In the genomic region with DNA sequence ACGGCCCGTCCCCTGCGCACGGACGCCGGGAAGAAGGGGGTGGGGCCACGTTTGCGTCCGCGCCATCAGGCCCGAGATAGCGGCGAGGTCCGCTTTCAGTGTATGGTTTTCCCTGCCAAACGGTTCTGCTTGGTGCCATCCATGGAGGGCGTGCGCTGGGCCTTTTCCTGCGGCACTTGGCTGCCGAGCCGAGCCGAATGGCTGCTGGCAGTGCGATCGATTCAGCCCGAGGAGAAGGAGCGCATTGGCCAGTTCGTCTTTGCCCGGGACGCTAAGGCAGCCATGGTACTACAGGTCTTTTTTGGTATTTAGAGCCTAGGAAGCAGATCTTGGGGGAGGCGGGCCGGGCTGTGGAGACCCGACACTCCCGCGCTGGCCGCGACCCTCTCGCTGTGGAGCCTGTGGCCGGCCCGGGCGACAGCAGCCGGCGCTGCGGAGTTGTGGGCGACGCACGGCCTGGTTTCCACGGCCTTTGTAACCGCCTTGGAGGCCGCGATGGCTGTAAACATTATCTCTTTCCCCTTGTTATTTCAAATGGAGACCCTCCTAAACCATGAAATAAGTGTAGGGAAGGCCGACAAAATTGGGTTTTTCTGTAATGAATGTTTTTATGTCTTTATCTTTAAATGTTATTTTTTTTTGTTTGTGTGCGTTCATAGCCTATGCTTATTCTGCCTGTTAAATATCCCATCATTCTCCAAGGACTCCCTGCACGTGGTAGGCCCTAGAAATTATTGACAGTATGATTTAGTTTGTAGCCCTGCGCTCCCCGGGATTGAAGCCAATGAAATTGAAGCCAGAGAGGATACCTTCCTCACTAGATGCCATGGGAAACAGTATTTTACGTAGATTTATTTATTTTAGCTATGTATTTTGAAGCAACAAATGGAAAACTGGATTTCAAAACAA, we compare ENCODE assay signal across 8 cellular contexts. TPM values are rescaled to one million over a fixed set of nuclear protein-coding genes. Genes with fewer than 3 reads are reported as not detected.
DNase-seq lines count a peak whose midpoint lies in the region; TF ChIP-seq lines count a peak whose summit lies in the region.

A gene with protein sequence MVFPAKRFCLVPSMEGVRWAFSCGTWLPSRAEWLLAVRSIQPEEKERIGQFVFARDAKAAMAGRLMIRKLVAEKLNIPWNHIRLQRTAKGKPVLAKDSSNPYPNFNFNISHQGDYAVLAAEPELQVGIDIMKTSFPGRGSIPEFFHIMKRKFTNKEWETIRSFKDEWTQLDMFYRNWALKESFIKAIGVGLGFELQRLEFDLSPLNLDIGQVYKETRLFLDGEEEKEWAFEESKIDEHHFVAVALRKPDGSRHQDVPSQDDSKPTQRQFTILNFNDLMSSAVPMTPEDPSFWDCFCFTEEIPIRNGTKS (plus strand): TSS at position 54 of the 909 bp plus-strand sequence. CDS start 49 bp downstream, at position 103.

- H3F3A ChIP-seq in GM23248 (ENCODE audit: insufficient read depth) (no peaks in the 10 kb centered on the region), SU-DHL-6 (ENCODE audit: insufficient read depth) (no peaks in the 10 kb centered on the region)

- POLR2A ChIA-PET in activated CD4-positive, alpha-beta T cell treated with anti-CD3 and anti-CD28 coated beads, Interleukin-2, amount 10 ng/mL, durations not matched to agents 7 days and 5 days (lab: Charles Lee), result no interaction called here

- no peaks in the 10 kb centered on the region for H3K27me3 Mint-ChIP-seq in activated CD4-positive, alpha-beta T cell treated with anti-CD3 and anti-CD28 coated beads, Interleukin-2, amount 10 ng/mL, durations not matched to agents 7 days and 5 days

- peaks cover 27% of the 10 kb centered on the region for H3K36me3 Mint-ChIP-seq in activated CD4-positive, alpha-beta T cell treated with anti-CD3 and anti-CD28 coated beads, Interleukin-2, amount 10 ng/mL, durations not matched to agents 7 days and 5 days (ENCODE audit: low read depth)

- H3K9me2 ChIP-seq in GM23248 (ENCODE audit: insufficient read depth), result no peaks in the 10 kb centered on the region
- H3K9me2 ChIP-seq in SU-DHL-6 (replicated peaks; ENCODE audit: insufficient read depth, low read length), result no peaks in the 10 kb centered on the region

- H3K4me1 Mint-ChIP-seq in activated CD4-positive, alpha-beta T cell treated with anti-CD3 and anti-CD28 coated beads, Interleukin-2, amount 10 ng/mL, durations not matched to agents 7 days and 5 days, result peaks cover 52% of the 10 kb centered on the region

- H2AFZ ChIP-seq in GM23248 (peak within 1 kb of the TSS; percentile 95), SU-DHL-6 (ENCODE audit: low read depth, low read length, severe bottlenecking) (peak within 1 kb of the TSS; percentile 95)

- in situ Hi-C loops in GM23248 (cut with MboI) (no loop called here), KBM-7 (cut with MboI; ENCODE audit: low pct_unique_long_range_greater_than_20kb, low sequenced_read_pairs) (no loop called here)

- H4K20me1 ChIP-seq in GM23248 (ENCODE audit: insufficient read depth) (peaks cover 3% of the 10 kb centered on the region; the same call in 1 of the 2 replicates), SU-DHL-6 (ENCODE audit: low read depth, low read length) (no peaks in the 10 kb centered on the region; the same call in 1 of the 2 replicates)

- DNase-seq in activated CD4-positive, alpha-beta T cell treated with anti-CD3 and anti-CD28 coated beads, Interleukin-2, amount 10 ng/mL, durations not matched to agents 7 days and 5 days, result no peak
- DNase-seq in activated CD4-positive, alpha-beta T cell treated with anti-CD3 and anti-CD28 coated beads for 1 hour, result no peak
- peak; percentile 70 for DNase-seq in GM23248
- peak; percentile 71 for DNase-seq in KBM-7
- no peak for DNase-seq in mucosa of gallbladder (ENCODE audit: low spot score)
- DNase-seq in ureter (ENCODE audit: low spot score), result no peak

- CTCF ChIA-PET in activated CD4-positive, alpha-beta T cell treated with anti-CD3 and anti-CD28 coated beads, Interleukin-2, amount 10 ng/mL, durations not matched to agents 7 days and 5 days (lab: Charles Lee), result interaction anchor here (0.5 to 1.2 kb wide), 4 partner anchors 14 to 70 kb away, joined by 3 read pairs; no protein-coding TSS in a partner anchor

- H3K79me2 ChIP-seq in GM23248 (ENCODE audit: insufficient read depth) (peaks cover 51% of the 10 kb centered on the region), SU-DHL-6 (ENCODE audit: insufficient read depth, low read length) (peaks cover 51% of the 10 kb centered on the region)

- WGBS in GM23248 (ENCODE audit: low coverage in 1 of 2, low lambda C conversion rate in 2 of 2, missing lambda C conversion rate in 2 of 2), 2 experiments, result 0 to 1% methylated on average over 43 to 48 of the region's 55 CpGs
- 1% methylated on average over 55 of the region's 55 CpGs for WGBS in esophagus, 2 donors

- peak within 1 kb of the TSS; percentile 96 for H3K9ac ChIP-seq in GM23248
- peak within 1 kb of the TSS; percentile 99 for H3K9ac ChIP-seq in SU-DHL-6 (ENCODE audit: low read length)

- H3K4me3 Mint-ChIP-seq in activated CD4-positive, alpha-beta T cell treated with anti-CD3 and anti-CD28 coated beads, Interleukin-2, amount 10 ng/mL, durations not matched to agents 7 days and 5 days, result peak within 1 kb of the TSS; percentile 95

- no peaks in the 10 kb centered on the region for H3K27me3 ChIP-seq in GM23248 (replicated peaks; ENCODE audit: insufficient read depth)
- H3K27me3 ChIP-seq in SU-DHL-6 (ENCODE audit: low read length), result no peaks in the 10 kb centered on the region
- no peaks in the 10 kb centered on the region for H3K27me3 ChIP-seq in esophagus (ENCODE audit: control insufficient read depth in 1 of 2, insufficient read depth in 2 of 2, low read length in 2 of 2)

- no peaks in the 10 kb centered on the region for H3K9me3 ChIP-seq in GM23248 (ENCODE audit: low read depth)
- H3K9me3 ChIP-seq in SU-DHL-6 (ENCODE audit: insufficient read depth, low read length), result no peaks in the 10 kb centered on the region
- peaks cover 0 to 2% of the 10 kb centered on the region in 2 donors for H3K9me3 ChIP-seq in esophagus (ENCODE audit: control insufficient read depth in 2 of 2, insufficient read depth in 1 of 2, low read depth in 1 of 2, low read length in 1 of 2)

- peak within 1 kb of the TSS; percentile 91 for H3K27ac Mint-ChIP-seq in activated CD4-positive, alpha-beta T cell treated with anti-CD3 and anti-CD28 coated beads, Interleukin-2, amount 10 ng/mL, durations not matched to agents 7 days and 5 days

- H3K27ac ChIP-seq in GM23248 (peak within 1 kb of the TSS; percentile 88), SU-DHL-6 (ENCODE audit: low read depth, low read length) (peak within 1 kb of the TSS; percentile 75), esophagus (ENCODE audit: low read depth in 2 of 2, low read length in 1 of 2) (peak within 1 kb of the TSS; percentile 97 to 98)

- H3K36me3 ChIP-seq in GM23248 (ENCODE audit: low read depth) (peaks cover 25% of the 10 kb centered on the region), SU-DHL-6 (ENCODE audit: low read length) (peaks cover 26% of the 10 kb centered on the region; the same call in 1 of the 2 replicates), esophagus (ENCODE audit: control insufficient read depth in 2 of 2, insufficient read depth in 2 of 2, low read length in 1 of 2) (no peaks in the 10 kb centered on the region)

- H3K9me3 Mint-ChIP-seq in activated CD4-positive, alpha-beta T cell treated with anti-CD3 and anti-CD28 coated beads, Interleukin-2, amount 10 ng/mL, durations not matched to agents 7 days and 5 days, result no peaks in the 10 kb centered on the region

- peak within 1 kb of the TSS; percentile 87 for H3K4me3 ChIP-seq in GM23248
- H3K4me3 ChIP-seq in SU-DHL-6 (ENCODE audit: insufficient read depth, low read length, poor library complexity, severe bottlenecking), result peak within 1 kb of the TSS; percentile 99
- peak within 1 kb of the TSS; percentile 66 to 100 for H3K4me3 ChIP-seq in esophagus (ENCODE audit: low read depth in 1 of 2, low read length in 2 of 2)

- H3K4me2 ChIP-seq in GM23248 (ENCODE audit: unreplicated experiment) (peak within 1 kb of the TSS; percentile 90), SU-DHL-6 (ENCODE audit: low read depth, low read length, poor library complexity, severe bottlenecking) (peak within 1 kb of the TSS; percentile 99)

- no peak for TF ChIP-seq CTCF in SU-DHL-6 (IDR thresholded peaks at IDR 0.05; ENCODE audit: insufficient read depth, low read length, poor library complexity, severe bottlenecking)

- peaks cover 15% of the 10 kb centered on the region; the same call in 1 of the 2 replicates for H3K4me1 ChIP-seq in GM23248 (ENCODE audit: insufficient read depth)
- peaks cover 0 to 2% of the 10 kb centered on the region in 2 donors for H3K4me1 ChIP-seq in esophagus (ENCODE audit: control insufficient read depth in 2 of 2, insufficient read depth in 2 of 2, low read length in 1 of 2)

RNA-seq across cellular contexts. Expression of the gene that starts here (rescaled TPM):
- 10 to 100 TPM; 30.5 to 35.2 TPM for total RNA-seq in activated CD4-positive, alpha-beta T cell treated with anti-CD3 and anti-CD28 coated beads, Interleukin-2, amount 10 ng/mL, durations not matched to agents 7 days and 5 days
- 45.9 and 70.1 TPM in 2 replicates for total RNA-seq in GM23248 (2014; rRNA removed; shearing (Covaris generic))
- polyA plus RNA-seq in GM23248 (2016; fragmentation: Nextera tagmentation; extraction: Ambion mirVana) (48.7 and 49.5 TPM in 2 replicates), esophagus (10 to 100 TPM in 1 of 2 donors, 1 to 10 TPM in 1; 7.9 to 12.5 TPM)
- total RNA-seq in mucosa of gallbladder (26.9 TPM), ureter (29.7 TPM)

Comparison
In these comparisons a context has a peak if more than half of its experiments do, and no peak if none do; other contexts are left out.
1. DNase-seq: peak in GM23248 (single experiment) and KBM-7 (single experiment); none in activated CD4-positive, alpha-beta T cell treated with anti-CD3 and anti-CD28 coated beads, Interleukin-2, amount 10 ng/mL, durations not matched to agents 7 days and 5 days (single experiment), activated CD4-positive, alpha-beta T cell treated with anti-CD3 and anti-CD28 coated beads for 1 hour (single experiment), mucosa of gallbladder (single experiment) and ureter (single experiment).
2. Peak in every context shown above with its lines, with median percentiles within 50 percentile points of each other: H3K27ac ChIP-seq and H3K4me3 ChIP-seq.